In the genomic region with DNA sequence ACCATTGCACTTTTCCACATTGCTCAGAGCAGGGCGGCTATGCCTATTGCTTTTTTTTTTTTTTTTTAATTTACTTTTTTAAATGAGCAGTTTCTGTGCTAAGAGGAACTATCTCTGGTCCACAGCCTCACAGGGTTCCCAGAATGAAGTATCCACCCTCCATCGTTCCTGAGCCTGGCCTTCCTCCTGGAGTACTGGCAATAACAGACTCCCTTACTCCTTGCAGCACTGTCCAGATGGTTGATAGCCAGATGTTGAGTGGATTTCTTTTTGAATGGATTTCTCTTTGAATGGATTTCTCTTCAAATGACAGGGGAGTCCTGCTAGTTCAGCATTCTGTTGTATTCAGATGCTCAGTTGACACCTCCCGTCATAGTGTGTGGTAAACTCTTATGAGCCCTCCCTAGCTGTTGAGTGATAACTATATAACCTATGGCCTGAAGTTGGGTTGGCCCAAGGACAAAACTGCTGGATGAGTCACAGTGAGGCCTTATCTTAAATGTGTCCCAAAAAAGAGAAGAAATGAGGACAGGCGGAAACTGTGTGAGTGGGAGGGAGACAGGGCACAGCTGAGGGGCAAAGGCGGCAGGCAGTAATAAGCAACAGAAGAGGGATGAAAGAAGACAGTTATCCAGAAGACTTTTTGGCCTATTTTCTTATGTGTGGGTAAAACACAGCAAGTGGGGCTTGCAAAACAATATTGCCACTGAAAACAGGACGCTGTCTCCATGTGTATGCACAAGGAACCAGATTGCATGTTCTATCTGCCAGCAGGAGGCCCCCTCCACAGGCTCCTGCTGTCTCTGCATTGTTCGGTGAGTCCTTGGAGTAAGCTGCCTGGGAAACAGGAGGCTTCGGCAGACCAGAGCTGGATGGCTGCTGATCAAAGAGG, we compare ENCODE assay signal across 10 cellular contexts.
DNase-seq lines count a peak whose midpoint lies in the region; FAIRE-seq lines count a peak whose summit lies in the region.
"Had no signal": no experiment of that assay in that cellular context is flagged by ENCODE, and none has a peak within 500 bp of the region (broad histone marks: within the 10 kb centered on the region; RNA-seq: fewer than 3 reads in every experiment).

No MANE protein-coding gene starts in this region.

- no peaks in the 10 kb centered on the region for H3K27me3 ChIP-seq in adipocyte (replicated peaks; ENCODE audit: control insufficient read depth, insufficient read depth, low read length)

- peak; percentile 37 for FAIRE-seq in urothelium cell line (lab: Jason Lieb, UNC)

- H3K27me3 Mint-ChIP-seq in activated T-helper 2 cell treated with anti-CD3 and anti-CD28 coated beads, Interferon-gamma antibody, Interleukin-2, Interleukin-4, amounts not matched to agents 10 μg/mL and 5 μg/mL and 100 μg/mL, durations not matched to agents 14 hours and 24 hours and 36 hours (ENCODE audit: low read depth): peaks cover 7% of the 10 kb centered on the region

- DNase-seq in NCI-H526 (lab: John Stamatoyannopoulos, UW): peak; percentile 1 to 3
- DNase-seq in NCI-H526 treated with DMSO at 0.1 percent for 48 hours (lab: John Stamatoyannopoulos, UW): no peak
- peak; percentile 46 for DNase-seq in adipocyte (ENCODE audit: low read depth)
- DNase-seq in iPS-NIHi7 (ENCODE audit: extremely low spot score): peak; percentile 65
- peak; percentile 31 for DNase-seq in urothelium cell line (ENCODE audit: low spot score)
- DNase-seq in RKO (ENCODE audit: low spot score): no peak
- DNase-seq in activated T-helper 2 cell treated with anti-CD3 and anti-CD28 coated beads, Interferon-gamma antibody, Interleukin-2, Interleukin-4, amounts not matched to agents 10 μg/mL and 5 μg/mL and 100 μg/mL, durations not matched to agents 14 hours and 24 hours and 36 hours (ENCODE audit: low spot score): no peak
- no peak for DNase-seq in germinal center (ENCODE audit: low spot score)

- no peaks in the 10 kb centered on the region for H3K9me3 ChIP-seq in adipocyte (ENCODE audit: control insufficient read depth, low read length)

- peak overlapping the region; percentile 32 for H3K9ac ChIP-seq in adipocyte (ENCODE audit: low read length)
- H3K9ac ChIP-seq: parathyroid adenoma had no signal

- no peaks in the 10 kb centered on the region for H3K36me3 ChIP-seq in adipocyte (ENCODE audit: control insufficient read depth, insufficient read depth, low read length, severe bottlenecking)

- H3K4me1 Mint-ChIP-seq in activated T-helper 2 cell treated with anti-CD3 and anti-CD28 coated beads, Interferon-gamma antibody, Interleukin-2, Interleukin-4, amounts not matched to agents 10 μg/mL and 5 μg/mL and 100 μg/mL, durations not matched to agents 14 hours and 24 hours and 36 hours (ENCODE audit: low read depth): peaks cover 4% of the 10 kb centered on the region

- H3K36me3 Mint-ChIP-seq in activated T-helper 2 cell treated with anti-CD3 and anti-CD28 coated beads, Interferon-gamma antibody, Interleukin-2, Interleukin-4, amounts not matched to agents 10 μg/mL and 5 μg/mL and 100 μg/mL, durations not matched to agents 14 hours and 24 hours and 36 hours (ENCODE audit: low read depth): no peaks in the 10 kb centered on the region

- intact Hi-C loops in activated T-helper 2 cell treated with anti-CD3 and anti-CD28 coated beads, Interferon-gamma antibody, Interleukin-2, Interleukin-4, amounts not matched to agents 10 μg/mL and 5 μg/mL and 100 μg/mL, durations not matched to agents 14 hours and 24 hours and 36 hours (cut with micrococcal nuclease): no loop called here

- no peaks in the 10 kb centered on the region for H3K9me3 Mint-ChIP-seq in activated T-helper 2 cell treated with anti-CD3 and anti-CD28 coated beads, Interferon-gamma antibody, Interleukin-2, Interleukin-4, amounts not matched to agents 10 μg/mL and 5 μg/mL and 100 μg/mL, durations not matched to agents 14 hours and 24 hours and 36 hours
- H3K9me3 Mint-ChIP-seq: dendritic cell treated with granulocyte-macrophage colony-stimulating factor and Interleukin-4, amounts not matched to agents 40 ng/mL and 50 ng/mL, for 4 days had no signal

- H3K4me3 ChIP-seq in adipocyte (ENCODE audit: low read length): no peak overlapping the region

- no peak overlapping the region for H3K4me3 Mint-ChIP-seq in activated T-helper 2 cell treated with anti-CD3 and anti-CD28 coated beads, Interferon-gamma antibody, Interleukin-2, Interleukin-4, amounts not matched to agents 10 μg/mL and 5 μg/mL and 100 μg/mL, durations not matched to agents 14 hours and 24 hours and 36 hours (ENCODE audit: low read depth)
- H3K4me3 Mint-ChIP-seq: dendritic cell treated with granulocyte-macrophage colony-stimulating factor and Interleukin-4, amounts not matched to agents 40 ng/mL and 50 ng/mL, for 4 days had no signal

- no peak overlapping the region for H3K27ac Mint-ChIP-seq in activated T-helper 2 cell treated with anti-CD3 and anti-CD28 coated beads, Interferon-gamma antibody, Interleukin-2, Interleukin-4, amounts not matched to agents 10 μg/mL and 5 μg/mL and 100 μg/mL, durations not matched to agents 14 hours and 24 hours and 36 hours
- H3K27ac Mint-ChIP-seq: dendritic cell treated with granulocyte-macrophage colony-stimulating factor and Interleukin-4, amounts not matched to agents 40 ng/mL and 50 ng/mL, for 4 days had no signal

- H3K4me1 ChIP-seq in adipocyte (ENCODE audit: control insufficient read depth, insufficient read depth, low read length): peaks cover 46% of the 10 kb centered on the region
- H3K4me1 ChIP-seq: parathyroid adenoma had no signal

Comparison
In these comparisons a context has a peak if more than half of its experiments do, and no peak if none do; other contexts are left out.
1. DNase-seq: peak in NCI-H526 (2 of 2), adipocyte (single experiment), iPS-NIHi7 (single experiment) and urothelium cell line (single experiment); none in NCI-H526 treated with DMSO at 0.1 percent for 48 hours (single experiment), RKO (single experiment), activated T-helper 2 cell treated with anti-CD3 and anti-CD28 coated beads, Interferon-gamma antibody, Interleukin-2, Interleukin-4, amounts not matched to agents 10 μg/mL and 5 μg/mL and 100 μg/mL, durations not matched to agents 14 hours and 24 hours and 36 hours (single experiment) and germinal center (single experiment).